Comparison of ENCODE assay signal across 15 cellular contexts in genomic region chr1:32194984-32195383, GRCh38. TPM values are rescaled to one million over a fixed set of nuclear protein-coding genes. Genes with fewer than 3 reads are reported as not detected.
"Had no signal": no experiment of that assay in that cellular context is flagged by ENCODE, and none has a peak within 500 bp of the region (broad histone marks: within the 10 kb centered on the region; RNA-seq: fewer than 3 reads in every experiment).

No MANE protein-coding gene starts in this region.

- ATAC-seq: gastroesophageal sphincter, heart right ventricle, left ventricle myocardium superior had no signal

- H3K4me3 ChIP-seq: adrenal gland, breast epithelium, gastroesophageal sphincter, heart right ventricle, suprapubic skin, transverse colon, uterus had no signal

- H3K27me3 ChIP-seq: adrenal gland, breast epithelium, gastroesophageal sphincter, heart right ventricle, suprapubic skin, transverse colon, uterus had no signal

- H3K9me3 ChIP-seq: adrenal gland, breast epithelium, gastroesophageal sphincter, heart right ventricle, suprapubic skin, transverse colon, uterus had no signal

- DNase-seq: activated naive CD4-positive, alpha-beta T cell treated with anti-CD3 and anti-CD28 coated beads, Interleukin-2, amount 50 U/mL, for 16 hours; activated T-cell treated with anti-CD3 and anti-CD28 coated beads, Interleukin-2, amount 50 U/mL, for 1 hour; adrenal gland; cortex of kidney; heart right ventricle; left ventricle myocardium superior; nephron progenitor cell; nucleus accumbens; transverse colon; uterus had no signal

- H3K36me3 ChIP-seq: uterus had no signal

- H3K27ac ChIP-seq: breast epithelium, gastroesophageal sphincter, heart right ventricle, suprapubic skin, transverse colon, uterus had no signal

RNA-seq across cellular contexts. Expression of gene DCDC2B, which starts 13.9 kb away (rescaled TPM):
- total RNA-seq: adrenal gland, astrocyte, gastroesophageal sphincter, heart right ventricle, left ventricle myocardium superior, skeletal muscle tissue, suprapubic skin, transverse colon had no signal
